Comparison of ENCODE assay signal across 8 cellular contexts in genomic region chr2:69914235-69915049, GRCh38. TPM values are rescaled to one million over a fixed set of nuclear protein-coding genes. Genes with fewer than 3 reads are reported as not detected.
DNase-seq lines count a peak whose midpoint lies in the region; ATAC-seq and TF ChIP-seq lines count a peak whose summit lies in the region.

No MANE protein-coding gene starts in this region.

- peak; percentile 89 for ATAC-seq in GM21529 (IDR thresholded peaks at IDR 0.05; ENCODE audit: unreplicated experiment)

- H3K4me3 ChIP-seq in mucosa of rectum (ENCODE audit: low read length in 2 of 2), result peak overlapping the region; percentile 85 to 90

- peaks cover 8 to 12% of the 10 kb centered on the region in 2 donors for H3K36me3 ChIP-seq in mucosa of rectum (ENCODE audit: control insufficient read depth in 2 of 2, insufficient read depth in 2 of 2, low read length in 2 of 2)

- TF ChIP-seq POLR2A in erythroblast (IDR thresholded peaks at IDR 0.05; ENCODE audit: low read length), result peak; percentile 94

- peak overlapping the region; percentile 72 to 94 (median 89) for H3K27ac Mint-ChIP-seq in IgD-negative memory B cell
- peak overlapping the region; percentile 95 for H3K27ac Mint-ChIP-seq in activated T-cell treated with anti-CD3 and anti-CD28 coated beads, Interleukin-2, amount 50 U/mL, for 24 hours

- no peaks in the 10 kb centered on the region for H3K9me3 ChIP-seq in mucosa of rectum (ENCODE audit: control insufficient read depth in 2 of 2, low read length in 2 of 2)

- H3K4me1 ChIP-seq in mucosa of rectum (ENCODE audit: control insufficient read depth in 2 of 2, insufficient read depth in 2 of 2, low read length in 2 of 2), result peaks cover 0 to 15% of the 10 kb centered on the region in 2 donors

- no peaks in the 10 kb centered on the region for H3K9me3 Mint-ChIP-seq in IgD-negative memory B cell
- H3K9me3 Mint-ChIP-seq in activated T-cell treated with anti-CD3 and anti-CD28 coated beads, Interleukin-2, amount 50 U/mL, for 24 hours, result no peaks in the 10 kb centered on the region

- DNase-seq in DMS153 treated with DMSO at 0.1 percent for 48 hours (lab: John Stamatoyannopoulos, UW; ENCODE audit: unreplicated experiment) (peak; percentile 99), OCI-M2 (lab: John Stamatoyannopoulos, UW; ENCODE audit: unreplicated experiment) (peak; percentile 96), erythroblast (lab: John Stamatoyannopoulos, UW) (peak; percentile 100)
- peak; percentile 99 for DNase-seq in activated T-cell treated with anti-CD3 and anti-CD28 coated beads, Interleukin-2, amount 50 U/mL, for 24 hours
- peak; percentile 100 for DNase-seq in stimulated activated CD8-positive, alpha-beta memory T cell treated with anti-CD3 and anti-CD28 coated beads, Interleukin-4, amount 100 ng/mL, for 48 hours

- H3K36me3 Mint-ChIP-seq in IgD-negative memory B cell, result no peaks in the 10 kb centered on the region
- peaks cover 44% of the 10 kb centered on the region for H3K36me3 Mint-ChIP-seq in activated T-cell treated with anti-CD3 and anti-CD28 coated beads, Interleukin-2, amount 50 U/mL, for 24 hours (ENCODE audit: low read depth)

- H3K27ac ChIP-seq in mucosa of rectum (ENCODE audit: low read depth in 2 of 2, low read length in 2 of 2), result peak overlapping the region; percentile 98 to 100

- H3K9ac ChIP-seq in mucosa of rectum (ENCODE audit: low read depth in 1 of 2, low read length in 2 of 2), result peak overlapping the region; percentile 82 to 99

- H3K27me3 ChIP-seq in mucosa of rectum (ENCODE audit: control insufficient read depth in 2 of 2, insufficient read depth in 2 of 2, low read length in 2 of 2), result no peaks in the 10 kb centered on the region

- peak overlapping the region; percentile 84 to 90 (median 86) for H3K4me3 Mint-ChIP-seq in IgD-negative memory B cell
- peak overlapping the region; percentile 86 for H3K4me3 Mint-ChIP-seq in activated T-cell treated with anti-CD3 and anti-CD28 coated beads, Interleukin-2, amount 50 U/mL, for 24 hours

- H3K27me3 Mint-ChIP-seq in IgD-negative memory B cell, result no peaks in the 10 kb centered on the region
- H3K27me3 Mint-ChIP-seq in activated T-cell treated with anti-CD3 and anti-CD28 coated beads, Interleukin-2, amount 50 U/mL, for 24 hours, result no peaks in the 10 kb centered on the region

- H3K4me1 Mint-ChIP-seq in IgD-negative memory B cell, result peaks cover 6 to 35% (median 29%) of the 10 kb centered on the region in 3 donors
- peaks cover 41% of the 10 kb centered on the region for H3K4me1 Mint-ChIP-seq in activated T-cell treated with anti-CD3 and anti-CD28 coated beads, Interleukin-2, amount 50 U/mL, for 24 hours (ENCODE audit: low read depth)

RNA-seq across cellular contexts. Expression of gene MXD1, which starts 0.5 kb away (rescaled TPM):
- polyA plus RNA-seq in IgD-negative memory B cell, result 6.8 TPM

RNA-seq across cellular contexts. Expression of gene SNRNP27, which starts 20.7 kb away (rescaled TPM):
- 79.0 TPM for polyA plus RNA-seq in IgD-negative memory B cell

RNA-seq across cellular contexts. Expression of gene ASPRV1, which starts 47.0 kb away (rescaled TPM):
- polyA plus RNA-seq in IgD-negative memory B cell, result 0.35 TPM

Comparison
In these comparisons a context has a peak if more than half of its experiments do, and no peak if none do; other contexts are left out.
1. Peak in every context shown above with its lines: DNase-seq, ATAC-seq, H3K4me3 ChIP-seq and H3K27ac ChIP-seq.